In genomic region chr17:75827291-75828050, GRCh38 we compare ENCODE assay signal across 8 cellular contexts. TPM values are rescaled to one million over a fixed set of nuclear protein-coding genes. Genes with fewer than 3 reads are reported as not detected.
DNase-seq lines count a peak whose midpoint lies in the region; ATAC-seq, FAIRE-seq and TF ChIP-seq lines count a peak whose summit lies in the region.

No MANE protein-coding gene starts in this region.

- peak; percentile 65 for FAIRE-seq in GM18507 (lab: Jason Lieb, UNC)

- peak; percentile 85 for TF ChIP-seq CTCF in chondrocyte (IDR thresholded peaks at IDR 0.05)

- intact Hi-C loops in activated CD4-positive, alpha-beta T cell treated with anti-CD3 and anti-CD28 coated beads, Interleukin-2, amount 10 ng/mL, durations not matched to agents 24 days and 14 days (cut with micrococcal nuclease), result loop anchor here (5.0 kb wide), 2 partner anchors 50 to 75 kb away; a partner anchor contains a TSS

- ATAC-seq in left lobe of liver (peak; percentile 60), HG03378 (IDR thresholded peaks at IDR 0.05; ENCODE audit: unreplicated experiment) (no peak), HG03571 (IDR thresholded peaks at IDR 0.05; ENCODE audit: unreplicated experiment) (no peak)

- H3K27ac Mint-ChIP-seq in activated CD4-positive, alpha-beta T cell treated with anti-CD3 and anti-CD28 coated beads, Interleukin-2, amount 10 ng/mL, durations not matched to agents 24 days and 14 days, result peak overlapping the region; percentile 89
- peak overlapping the region; percentile 70 for H3K27ac Mint-ChIP-seq in chondrocyte (ENCODE audit: unreplicated experiment)

- peaks cover 7% of the 10 kb centered on the region for H3K4me1 Mint-ChIP-seq in activated CD4-positive, alpha-beta T cell treated with anti-CD3 and anti-CD28 coated beads, Interleukin-2, amount 10 ng/mL, durations not matched to agents 24 days and 14 days
- H3K4me1 Mint-ChIP-seq in chondrocyte (ENCODE audit: low read depth), result peaks cover 30% of the 10 kb centered on the region

- no peaks in the 10 kb centered on the region for H3K27me3 Mint-ChIP-seq in activated CD4-positive, alpha-beta T cell treated with anti-CD3 and anti-CD28 coated beads, Interleukin-2, amount 10 ng/mL, durations not matched to agents 24 days and 14 days
- no peaks in the 10 kb centered on the region for H3K27me3 Mint-ChIP-seq in chondrocyte (ENCODE audit: low read depth)

- H3K4me3 Mint-ChIP-seq in activated CD4-positive, alpha-beta T cell treated with anti-CD3 and anti-CD28 coated beads, Interleukin-2, amount 10 ng/mL, durations not matched to agents 24 days and 14 days, result peak overlapping the region; percentile 40
- H3K4me3 Mint-ChIP-seq in chondrocyte (ENCODE audit: unreplicated experiment), result no peak overlapping the region

- peak; percentile 67 for DNase-seq in GM18507 (ENCODE audit: extremely low spot score, insufficient read length, low read depth)
- peak; percentile 73 for DNase-seq in NCI-H2171 (lab: John Stamatoyannopoulos, UW)
- DNase-seq in activated CD4-positive, alpha-beta T cell treated with anti-CD3 and anti-CD28 coated beads, Interleukin-2, amount 10 ng/mL, durations not matched to agents 24 days and 14 days, result peak; percentile 90
- DNase-seq in chondrocyte (ENCODE audit: low spot score), result no peak
- no peak for DNase-seq in left lobe of liver (ENCODE audit: low spot score)
- DNase-seq in stimulated activated CD4-positive, alpha-beta T cell treated with anti-CD3 and anti-CD28 coated beads, Interleukin-4, amount 100 ng/mL, for 48 hours (ENCODE audit: low read depth in 2 of 2), result peak; percentile 49

- peaks cover 21% of the 10 kb centered on the region for H3K36me3 Mint-ChIP-seq in activated CD4-positive, alpha-beta T cell treated with anti-CD3 and anti-CD28 coated beads, Interleukin-2, amount 10 ng/mL, durations not matched to agents 24 days and 14 days (ENCODE audit: low read depth)
- H3K36me3 Mint-ChIP-seq in chondrocyte (ENCODE audit: low read depth), result peaks cover 2% of the 10 kb centered on the region

- no peaks in the 10 kb centered on the region for H3K9me3 Mint-ChIP-seq in activated CD4-positive, alpha-beta T cell treated with anti-CD3 and anti-CD28 coated beads, Interleukin-2, amount 10 ng/mL, durations not matched to agents 24 days and 14 days
- no peaks in the 10 kb centered on the region for H3K9me3 Mint-ChIP-seq in chondrocyte (ENCODE audit: low read depth)

RNA-seq across cellular contexts. Expression of gene UNC13D, which starts 16.7 kb away (rescaled TPM):
- 158 and 161 TPM in 2 replicates for total RNA-seq in activated CD4-positive, alpha-beta T cell treated with anti-CD3 and anti-CD28 coated beads, Interleukin-2, amount 10 ng/mL, durations not matched to agents 24 days and 14 days
- total RNA-seq in chondrocyte (1.1 to 3.1 TPM (median 1.5 TPM) in 3 replicates), left lobe of liver (10.8 TPM)

RNA-seq across cellular contexts. Expression of gene WBP2, which starts 27.7 kb away (rescaled TPM):
- 68.9 and 70.0 TPM in 2 replicates for total RNA-seq in activated CD4-positive, alpha-beta T cell treated with anti-CD3 and anti-CD28 coated beads, Interleukin-2, amount 10 ng/mL, durations not matched to agents 24 days and 14 days
- 45.0 to 62.5 TPM (median 56.5 TPM) in 3 replicates for total RNA-seq in chondrocyte
- 68.3 TPM for total RNA-seq in left lobe of liver

RNA-seq across cellular contexts. Expression of gene UNK, which starts 42.9 kb away (rescaled TPM):
- 28.9 and 30.0 TPM in 2 replicates for total RNA-seq in activated CD4-positive, alpha-beta T cell treated with anti-CD3 and anti-CD28 coated beads, Interleukin-2, amount 10 ng/mL, durations not matched to agents 24 days and 14 days
- total RNA-seq in chondrocyte (20.9 to 35.8 TPM (median 21.0 TPM) in 3 replicates), left lobe of liver (7.0 TPM)

RNA-seq across cellular contexts. Expression of gene TRIM47, which starts 50.9 kb away (rescaled TPM):
- 25.2 and 33.2 TPM in 2 replicates for total RNA-seq in activated CD4-positive, alpha-beta T cell treated with anti-CD3 and anti-CD28 coated beads, Interleukin-2, amount 10 ng/mL, durations not matched to agents 24 days and 14 days
- total RNA-seq in chondrocyte, result 33.9 to 50.6 TPM (median 46.3 TPM) in 3 replicates
- 24.3 TPM for total RNA-seq in left lobe of liver

Comparison
In these comparisons a context has a peak if more than half of its experiments do, and no peak if none do; other contexts are left out.
1. DNase-seq: peak in GM18507 (single experiment), NCI-H2171 (single experiment), activated CD4-positive, alpha-beta T cell treated with anti-CD3 and anti-CD28 coated beads, Interleukin-2, amount 10 ng/mL, durations not matched to agents 24 days and 14 days (single experiment) and stimulated activated CD4-positive, alpha-beta T cell treated with anti-CD3 and anti-CD28 coated beads, Interleukin-4, amount 100 ng/mL, for 48 hours (2 of 2); none in chondrocyte (single experiment) and left lobe of liver (single experiment).
2. RNA of gene UNC13D, which starts 16.7 kb away (total RNA-seq): 158 to 161 TPM in activated CD4-positive, alpha-beta T cell treated with anti-CD3 and anti-CD28 coated beads, Interleukin-2, amount 10 ng/mL, durations not matched to agents 24 days and 14 days; 10.8 TPM in left lobe of liver (single experiment) and 1.1 to 3.1 TPM in chondrocyte; every median in the first group is over 10 times any median in the second.